ENCODE assay signal across 8 cellular contexts in genomic region chr19:5913739-5914357, GRCh38. TPM values are rescaled to one million over a fixed set of nuclear protein-coding genes. Genes with fewer than 3 reads are reported as not detected.
DNase-seq lines count a peak whose midpoint lies in the region; FAIRE-seq and TF ChIP-seq lines count a peak whose summit lies in the region.

TSS of gene CAPS (plus strand) at chr19:5914254. CDS start at chr19:5914407, 153 bp downstream.

- H3K27me3 ChIP-seq in bronchial epithelial cell (ENCODE audit: control insufficient read depth, insufficient read depth, low read length): no peaks in the 10 kb centered on the region
- H3K27me3 ChIP-seq in tibial nerve: no peaks in the 10 kb centered on the region

- WGBS in tibial nerve, 2 donors: 44 to 88% methylated on average over 5 of the region's 10 CpGs

- peaks cover 16% of the 10 kb centered on the region for H3K36me3 Mint-ChIP-seq in T-helper 2 cell treated with Interferon-gamma antibody and Interleukin-4, amounts not matched to agents 5 μg/mL and 100 μg/mL, for 36 hours (ENCODE audit: low read depth)

- H3K4me3 ChIP-seq in bronchial epithelial cell (ENCODE audit: low read depth, low read length) (no peak within 1 kb of the TSS), tibial nerve (peak within 1 kb of the TSS in 2 of 4 donors; percentile 5 to 34)

- TF ChIP-seq EP300 in tibial nerve (IDR thresholded peaks at IDR 0.05): peak in 1 of 2 donors; percentile 64

- intact Hi-C loops in T-helper 2 cell treated with Interferon-gamma antibody and Interleukin-4, amounts not matched to agents 100 ng/mL and 5 ng/mL, for 36 hours (cut with micrococcal nuclease): no loop called here

- no peak for DNase-seq in T-helper 2 cell treated with Interferon-gamma antibody and Interleukin-4, amounts not matched to agents 5 μg/mL and 100 μg/mL, for 36 hours (ENCODE audit: low spot score)
- DNase-seq in bronchial epithelial cell (ENCODE audit: low read depth): peak; percentile 64
- peak; percentile 20 for DNase-seq in left kidney (ENCODE audit: low read depth, low spot score)
- DNase-seq in tibial nerve (ENCODE audit: low spot score in 2 of 2): peak in 1 of 2 donors; percentile 44
- DNase-seq in CD1c-positive myeloid dendritic cell (ENCODE audit: extremely low spot score): no peak
- DNase-seq in DMS53 (lab: John Stamatoyannopoulos, UW): no peak
- no peak for DNase-seq in activated CD4-positive, alpha-beta T cell treated with anti-CD3 and anti-CD28 coated beads for 48 hours

- peaks cover 0 to 56% (median 31%) of the 10 kb centered on the region in 4 donors for H3K4me1 ChIP-seq in tibial nerve

- no peak within 1 kb of the TSS for H3K4me3 Mint-ChIP-seq in T-helper 2 cell treated with Interferon-gamma antibody and Interleukin-4, amounts not matched to agents 5 μg/mL and 100 μg/mL, for 36 hours

- H3K9me3 Mint-ChIP-seq in T-helper 2 cell treated with Interferon-gamma antibody and Interleukin-4, amounts not matched to agents 5 μg/mL and 100 μg/mL, for 36 hours: no peaks in the 10 kb centered on the region

- TF ChIP-seq CTCF in bronchial epithelial cell (IDR thresholded peaks at IDR 0.05; ENCODE audit: insufficient read depth, low read length, severe bottlenecking) (no peak), tibial nerve (IDR thresholded peaks at IDR 0.05) (no peak)

- peak in 1 of 2 donors; percentile 12 for TF ChIP-seq POLR2A in tibial nerve (IDR thresholded peaks at IDR 0.05)

- no peaks in the 10 kb centered on the region for H3K9me3 ChIP-seq in tibial nerve

- no peaks in the 10 kb centered on the region for H3K27me3 Mint-ChIP-seq in T-helper 2 cell treated with Interferon-gamma antibody and Interleukin-4, amounts not matched to agents 5 μg/mL and 100 μg/mL, for 36 hours (ENCODE audit: low read depth)

- no peak for FAIRE-seq in bronchial epithelial cell (lab: Jason Lieb, UNC)

- H3K4me1 Mint-ChIP-seq in T-helper 2 cell treated with Interferon-gamma antibody and Interleukin-4, amounts not matched to agents 5 μg/mL and 100 μg/mL, for 36 hours (ENCODE audit: low read depth): no peaks in the 10 kb centered on the region

- peaks cover 16% of the 10 kb centered on the region for H3K36me3 ChIP-seq in bronchial epithelial cell (ENCODE audit: control insufficient read depth, insufficient read depth, low read length)
- H3K36me3 ChIP-seq in tibial nerve: peaks cover 0 to 64% (median 14%) of the 10 kb centered on the region in 3 donors

- no peak within 1 kb of the TSS for H3K27ac Mint-ChIP-seq in T-helper 2 cell treated with Interferon-gamma antibody and Interleukin-4, amounts not matched to agents 5 μg/mL and 100 μg/mL, for 36 hours

- peak within 1 kb of the TSS; percentile 46 to 95 (median 77) for H3K27ac ChIP-seq in tibial nerve

RNA-seq across cellular contexts. Expression of gene CAPS, which starts in this region (rescaled TPM):
- 10.6 and 12.9 TPM in 2 replicates for total RNA-seq in T-helper 2 cell treated with Interferon-gamma antibody and Interleukin-4, amounts not matched to agents 100 ng/mL and 5 ng/mL, for 36 hours
- total RNA-seq in bronchial epithelial cell: 8.2 and 18.8 TPM in 2 replicates
- 10 to 100 TPM; 67.5 to 95.0 (median 77.4) TPM for total RNA-seq in tibial nerve

Comparison
In these comparisons a context has a peak if more than half of its experiments do, and no peak if none do; other contexts are left out.
1. DNase-seq: peak in bronchial epithelial cell (single experiment) and left kidney (single experiment); none in T-helper 2 cell treated with Interferon-gamma antibody and Interleukin-4, amounts not matched to agents 5 μg/mL and 100 μg/mL, for 36 hours (single experiment), CD1c-positive myeloid dendritic cell (single experiment), DMS53 (single experiment) and activated CD4-positive, alpha-beta T cell treated with anti-CD3 and anti-CD28 coated beads for 48 hours (single experiment).